Comparison of ENCODE assay signal across 33 cellular contexts in the genomic region with DNA sequence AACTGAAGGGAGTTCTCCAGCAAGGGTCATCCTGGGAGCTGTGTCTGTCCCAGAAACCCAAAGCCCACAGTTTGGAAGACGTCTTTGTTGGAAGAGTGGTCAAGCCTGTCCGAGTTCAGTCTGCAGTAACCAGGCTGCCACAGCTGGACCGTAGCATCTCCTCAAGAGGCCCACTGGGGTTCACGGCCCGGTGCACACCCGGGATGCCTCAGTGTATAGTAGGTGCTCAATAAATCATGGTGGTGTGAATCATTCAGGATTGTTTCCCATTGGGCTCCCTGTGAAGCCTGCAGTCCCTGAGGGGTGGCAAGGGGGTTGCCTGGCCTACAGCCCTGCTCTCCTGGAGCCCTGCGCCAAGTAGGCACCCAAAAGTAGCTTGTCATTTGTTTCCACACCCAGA. TPM values are rescaled to one million over a fixed set of nuclear protein-coding genes. Genes with fewer than 3 reads are reported as not detected.
"Had no signal": no experiment of that assay in that cellular context is flagged by ENCODE, and none has a peak within 500 bp of the region (broad histone marks: within the 10 kb centered on the region; RNA-seq: fewer than 3 reads in every experiment).

No MANE protein-coding gene starts in this region.

- H3K9me3 Mint-ChIP-seq: activated CD4-positive, alpha-beta T cell treated with anti-CD3 and anti-CD28 coated beads, Interleukin-2, amount 10 ng/mL, durations not matched to agents 24 days and 14 days; activated CD8-positive, alpha-beta T cell treated with anti-CD3 and anti-CD28 coated beads for 36 hours; activated naive CD4-positive, alpha-beta T cell treated with anti-CD3 and anti-CD28 coated beads, Interleukin-2, amount 50 U/mL, for 24 hours; activated naive CD8-positive, alpha-beta T cell treated with anti-CD3 and anti-CD28 coated beads, Interleukin-2, amount 10 ng/mL, durations not matched to agents 7 days and 5 days; activated T-cell treated with anti-CD3 and anti-CD28 coated beads, Interleukin-2, amount 50 U/mL, for 24 hours; activated T-helper 2 cell treated with anti-CD3 and anti-CD28 coated beads, Interferon-gamma antibody, Interleukin-2, Interleukin-4, amounts not matched to agents 10 μg/mL and 5 μg/mL and 100 μg/mL, durations not matched to agents 14 hours and 24 hours and 36 hours had no signal

- DNase-seq: activated CD4-positive, alpha-beta T cell treated with anti-CD3 and anti-CD28 coated beads, Interleukin-2, amount 10 ng/mL, durations not matched to agents 24 days and 14 days; activated CD4-positive, alpha-beta T cell treated with anti-CD3 and anti-CD28 coated beads, Interleukin-2, amount 50 U/mL, for 4 hours; activated CD4-positive, CD25-positive, alpha-beta regulatory T cell; activated CD8-positive, alpha-beta T cell treated with anti-CD3 and anti-CD28 coated beads for 36 hours; activated gamma-delta T cell; activated naive CD4-positive, alpha-beta T cell treated with Interleukin-2 at 50 U/mL for 16 hours; activated naive CD8-positive, alpha-beta T cell treated with anti-CD3 and anti-CD28 coated beads, Interleukin-2, amount 10 ng/mL, durations not matched to agents 7 days and 5 days; activated T-cell treated with anti-CD3 and anti-CD28 coated beads, Interleukin-2, amount 50 U/mL, for 24 hours; amygdala; caudate nucleus; NCI-H1092 treated with DMSO at 0.1 percent for 48 hours; NCI-H146; NCI-H187; NCI-H2029 treated with DMSO at 0.1 percent for 48 hours; NCI-H2107; NCI-H2171; NCI-H510A; NCI-H526; NCI-H748 treated with DMSO at 0.1 percent for 48 hours; NK-92 treated with Interleukin-12 subunit alpha and Interleukin-12 subunit beta, amount 100 ng/mL, for 24 hours; PC-3; Peyer's patch; RPMI8226; SIG-M5; T1000; WERI-Rb-1 had no signal

- H3K4me3 ChIP-seq: ascending aorta, breast epithelium had no signal

- ATAC-seq: activated CD8-positive, alpha-beta T cell treated with anti-CD3 and anti-CD28 coated beads for 36 hours; PC-3 had no signal

- H3K27me3 Mint-ChIP-seq: activated CD4-positive, alpha-beta T cell treated with anti-CD3 and anti-CD28 coated beads, Interleukin-2, amount 10 ng/mL, durations not matched to agents 24 days and 14 days; activated CD8-positive, alpha-beta T cell treated with anti-CD3 and anti-CD28 coated beads for 36 hours; activated T-cell treated with anti-CD3 and anti-CD28 coated beads, Interleukin-2, amount 50 U/mL, for 24 hours had no signal

- H3K27ac Mint-ChIP-seq: activated CD4-positive, alpha-beta T cell treated with anti-CD3 and anti-CD28 coated beads, Interleukin-2, amount 10 ng/mL, durations not matched to agents 24 days and 14 days; activated CD8-positive, alpha-beta T cell treated with anti-CD3 and anti-CD28 coated beads for 36 hours; activated naive CD4-positive, alpha-beta T cell treated with anti-CD3 and anti-CD28 coated beads, Interleukin-2, amount 50 U/mL, for 24 hours; activated naive CD8-positive, alpha-beta T cell treated with anti-CD3 and anti-CD28 coated beads, Interleukin-2, amount 10 ng/mL, durations not matched to agents 7 days and 5 days; activated T-cell treated with anti-CD3 and anti-CD28 coated beads, Interleukin-2, amount 50 U/mL, for 24 hours; activated T-helper 2 cell treated with anti-CD3 and anti-CD28 coated beads, Interferon-gamma antibody, Interleukin-2, Interleukin-4, amounts not matched to agents 10 μg/mL and 5 μg/mL and 100 μg/mL, durations not matched to agents 14 hours and 24 hours and 36 hours had no signal

- H3K36me3 Mint-ChIP-seq: activated naive CD4-positive, alpha-beta T cell treated with anti-CD3 and anti-CD28 coated beads, Interleukin-2, amount 50 U/mL, for 24 hours; activated naive CD8-positive, alpha-beta T cell treated with anti-CD3 and anti-CD28 coated beads, Interleukin-2, amount 10 ng/mL, durations not matched to agents 7 days and 5 days had no signal

- H3K4me3 Mint-ChIP-seq: activated CD4-positive, alpha-beta T cell treated with anti-CD3 and anti-CD28 coated beads, Interleukin-2, amount 10 ng/mL, durations not matched to agents 24 days and 14 days; activated CD8-positive, alpha-beta T cell treated with anti-CD3 and anti-CD28 coated beads for 36 hours; activated naive CD4-positive, alpha-beta T cell treated with anti-CD3 and anti-CD28 coated beads, Interleukin-2, amount 50 U/mL, for 24 hours; activated naive CD8-positive, alpha-beta T cell treated with anti-CD3 and anti-CD28 coated beads, Interleukin-2, amount 10 ng/mL, durations not matched to agents 7 days and 5 days; activated T-cell treated with anti-CD3 and anti-CD28 coated beads, Interleukin-2, amount 50 U/mL, for 24 hours had no signal

- H3K4me1 Mint-ChIP-seq: activated CD4-positive, alpha-beta T cell treated with anti-CD3 and anti-CD28 coated beads, Interleukin-2, amount 10 ng/mL, durations not matched to agents 24 days and 14 days; activated naive CD4-positive, alpha-beta T cell treated with anti-CD3 and anti-CD28 coated beads, Interleukin-2, amount 50 U/mL, for 24 hours had no signal

- H3K27me3 ChIP-seq: ascending aorta, breast epithelium, Peyer's patch had no signal

- H3K9me3 ChIP-seq: ascending aorta, breast epithelium, Peyer's patch had no signal

- H3K27ac ChIP-seq: ascending aorta, Peyer's patch, WERI-Rb-1 had no signal

- H3K4me1 ChIP-seq: breast epithelium had no signal

- H3K36me3 ChIP-seq: ascending aorta, breast epithelium, Peyer's patch, WERI-Rb-1 had no signal

RNA-seq across cellular contexts. Expression of a gene that starts 10.3 kb away (rescaled TPM):
- total RNA-seq: activated naive CD8-positive, alpha-beta T cell treated with anti-CD3 and anti-CD28 coated beads, Interleukin-2, amount 10 ng/mL, durations not matched to agents 7 days and 5 days had no signal

RNA-seq across cellular contexts. Expression of a gene that starts 34.2 kb away (rescaled TPM):
- total RNA-seq: activated CD4-positive, alpha-beta T cell treated with anti-CD3 and anti-CD28 coated beads, Interleukin-2, amount 10 ng/mL, durations not matched to agents 24 days and 14 days; activated CD8-positive, alpha-beta T cell treated with anti-CD3 and anti-CD28 coated beads for 36 hours; activated naive CD8-positive, alpha-beta T cell treated with anti-CD3 and anti-CD28 coated beads, Interleukin-2, amount 10 ng/mL, durations not matched to agents 7 days and 5 days; activated T-helper 2 cell treated with anti-CD3 and anti-CD28 coated beads, Interferon-gamma antibody, Interleukin-2, Interleukin-4, amounts not matched to agents 10 μg/mL and 5 μg/mL and 100 μg/mL, durations not matched to agents 14 hours and 24 hours and 36 hours; ascending aorta; M059J; PC-3; Peyer's patch; T-helper 1 cell treated with Interleukin-12 subunit alpha and Interleukin-12 subunit beta and Interleukin-4 antibody, amounts not matched to agents 30 ng/mL and 1 ng/mL, for 36 hours; T-helper 2 cell treated with Interferon-gamma antibody and Interleukin-4, amounts not matched to agents 100 ng/mL and 5 ng/mL, for 36 hours had no signal
